In genomic region chr22:44026630-44027511, GRCh38 we compare ENCODE assay signal across 8 cellular contexts. TPM values are rescaled to one million over a fixed set of nuclear protein-coding genes. Genes with fewer than 3 reads are reported as not detected.
DNase-seq lines count a peak whose midpoint lies in the region; ATAC-seq and TF ChIP-seq lines count a peak whose summit lies in the region.

No MANE protein-coding gene starts in this region.

- H3K4me1 ChIP-seq in foreskin keratinocyte, result no peaks in the 10 kb centered on the region

- no peak overlapping the region for H3K27ac ChIP-seq in foreskin keratinocyte

- ATAC-seq in GM21786 (IDR thresholded peaks at IDR 0.05; ENCODE audit: unreplicated experiment) (peak; percentile 50), foreskin keratinocyte (no peak)

- TF ChIP-seq CTCF in foreskin keratinocyte (conservative IDR thresholded peaks at IDR 0.05), result no peak

- DNase-seq in GDM1 (lab: John Stamatoyannopoulos, UW), result peak; percentile 78
- DNase-seq in activated T-helper 1 cell treated with Interleukin-2 at 50 U/mL for 16 hours (ENCODE audit: low read depth), result peak; percentile 40
- peak; percentile 66 for DNase-seq in hepatic stellate cell (ENCODE audit: low spot score)
- DNase-seq in stimulated activated CD4-positive, alpha-beta T cell treated with anti-CD3 and anti-CD28 coated beads, Interleukin-2, amount 100 ng/mL, for 4 hours (ENCODE audit: low read depth), result peak; percentile 31
- no peak for DNase-seq in foreskin keratinocyte
- DNase-seq in HT-29 (ENCODE audit: low spot score), result no peak

- no peaks in the 10 kb centered on the region for H3K27me3 ChIP-seq in foreskin keratinocyte

TF ChIP-seq in PFSK-1, 5 proteins besides CTCF, POLR2A, EP300 and RAD21:
- TF ChIP-seq FOXP2 (optimal IDR thresholded peaks at IDR 0.05; ENCODE audit: borderline replicate concordance, extremely low read depth, extremely low read length, insufficient read depth), result peak; percentile 55
- no peak for TF ChIP-seq REST (IDR thresholded peaks at IDR 0.05; ENCODE audit: insufficient read depth in 1 of 2, low read depth in 2 of 2, low read length in 2 of 2)
- TF ChIP-seq TAF1 (IDR thresholded peaks at IDR 0.05; ENCODE audit: borderline replicate concordance, insufficient read depth, low read length), result peak; percentile 41; the same call in 1 of the 2 replicates

RNA-seq across cellular contexts. Expression of gene PARVB, which starts 2.8 kb away (rescaled TPM):
- 128 TPM for polyA plus RNA-seq in PFSK-1 (2012; ENCODE audit: insufficient read length, low read depth)
- total RNA-seq in foreskin keratinocyte, result 13.9 and 16.8 TPM in 2 replicates
- polyA plus RNA-seq in foreskin keratinocyte, result 13.9 and 15.1 TPM in 2 replicates
- not detected in 2 replicates for total RNA-seq in HT-29 (2014; rRNA removed; shearing (Covaris generic))

Comparison
In these comparisons a context has a peak if more than half of its experiments do, and no peak if none do; other contexts are left out.
1. DNase-seq: peak in GDM1 (single experiment), activated T-helper 1 cell treated with Interleukin-2 at 50 U/mL for 16 hours (single experiment), hepatic stellate cell (single experiment) and stimulated activated CD4-positive, alpha-beta T cell treated with anti-CD3 and anti-CD28 coated beads, Interleukin-2, amount 100 ng/mL, for 4 hours (single experiment); none in foreskin keratinocyte (0 of 2) and HT-29 (single experiment).
2. RNA of gene PARVB, which starts 2.8 kb away (total RNA-seq): 13.9 to 16.8 TPM in foreskin keratinocyte; not detected in HT-29; every median in the first group is over 10 times any median in the second.